In the genomic region with DNA sequence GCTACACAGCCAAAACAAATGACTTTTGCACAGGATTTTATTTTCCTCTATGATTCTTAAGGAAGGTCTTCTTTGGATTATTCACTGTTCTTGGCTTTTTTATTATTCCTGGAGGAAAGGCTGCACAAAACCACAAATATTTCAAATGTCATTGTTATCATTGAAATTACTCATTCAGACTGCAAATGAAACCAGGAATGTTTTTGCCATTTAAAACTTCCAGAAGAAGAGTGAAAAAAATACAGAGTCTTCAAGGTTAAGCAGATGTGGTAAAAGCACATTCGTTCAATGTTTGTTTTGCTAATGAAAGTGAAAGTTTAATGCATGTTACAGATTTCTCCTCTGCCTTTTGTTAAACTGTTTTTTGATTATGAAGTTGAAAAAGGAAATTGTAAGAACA, we compare ENCODE assay signal across 1 cellular context.
TF ChIP-seq lines count a peak whose summit lies in the region.

No MANE protein-coding gene starts in this region.

TF ChIP-seq in SK-N-SH, 30 proteins besides CTCF, POLR2A, EP300 and RAD21 (continued from another document):
- TF ChIP-seq, protein P1, sequence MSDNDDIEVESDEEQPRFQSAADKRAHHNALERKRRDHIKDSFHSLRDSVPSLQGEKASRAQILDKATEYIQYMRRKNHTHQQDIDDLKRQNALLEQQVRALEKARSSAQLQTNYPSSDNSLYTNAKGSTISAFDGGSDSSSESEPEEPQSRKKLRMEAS (IDR thresholded peaks at IDR 0.05; ENCODE audit: low read depth) = peak; percentile 37; the same call in 1 of the 2 replicates
- TF ChIP-seq FOXJ3 (CRISPR knock-in tag; IDR thresholded peaks at IDR 0.05) (no peak), ELF1 (IDR thresholded peaks at IDR 0.05) (no peak), YY1 (IDR thresholded peaks at IDR 0.05; ENCODE audit: low read depth) (no peak), EZH2phosphoT487 (IDR thresholded peaks at IDR 0.05; ENCODE audit: borderline replicate concordance, low read depth) (no peak), GATA2 (CRISPR knock-in tag; IDR thresholded peaks at IDR 0.05) (no peak), MEF2A (IDR thresholded peaks at IDR 0.05; ENCODE audit: borderline replicate concordance, low read depth) (no peak), SMC3 (IDR thresholded peaks at IDR 0.05; ENCODE audit: low read depth, low read length) (no peak), TAF1 (IDR thresholded peaks at IDR 0.05; ENCODE audit: borderline replicate concordance, low read depth, low read length) (no peak), NFIC (IDR thresholded peaks at IDR 0.05; ENCODE audit: borderline replicate concordance) (peak; percentile 64; the same call in 1 of the 2 replicates), MXI1 (IDR thresholded peaks at IDR 0.05; ENCODE audit: low read depth, low read length) (no peak), RCOR1 (IDR thresholded peaks at IDR 0.05; ENCODE audit: low read length) (no peak), POLR2AphosphoS5 (IDR thresholded peaks at IDR 0.05; ENCODE audit: low read depth, low read length) (peak; percentile 38; the same call in 1 of the 2 replicates), RXRA (IDR thresholded peaks at IDR 0.05; ENCODE audit: borderline replicate concordance, low read depth) (peak; percentile 42; the same call in 1 of the 2 replicates), NRF1 (IDR thresholded peaks at IDR 0.05; ENCODE audit: low read depth, low read length) (no peak), FOXM1 (IDR thresholded peaks at IDR 0.05; ENCODE audit: low read depth) (peak; percentile 66; the same call in 1 of the 2 replicates), RFX5 (IDR thresholded peaks at IDR 0.05; ENCODE audit: low read length) (no peak), TCF12 (IDR thresholded peaks at IDR 0.05) (peak; percentile 93), JUND (IDR thresholded peaks at IDR 0.05) (peak; percentile 83)
- TF ChIP-seq, protein P2, sequence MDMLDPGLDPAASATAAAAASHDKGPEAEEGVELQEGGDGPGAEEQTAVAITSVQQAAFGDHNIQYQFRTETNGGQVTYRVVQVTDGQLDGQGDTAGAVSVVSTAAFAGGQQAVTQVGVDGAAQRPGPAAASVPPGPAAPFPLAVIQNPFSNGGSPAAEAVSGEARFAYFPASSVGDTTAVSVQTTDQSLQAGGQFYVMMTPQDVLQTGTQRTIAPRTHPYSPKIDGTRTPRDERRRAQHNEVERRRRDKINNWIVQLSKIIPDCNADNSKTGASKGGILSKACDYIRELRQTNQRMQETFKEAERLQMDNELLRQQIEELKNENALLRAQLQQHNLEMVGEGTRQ (IDR thresholded peaks at IDR 0.05; ENCODE audit: borderline replicate concordance, low read depth, low read length) = no peak
- TF ChIP-seq, protein P3, sequence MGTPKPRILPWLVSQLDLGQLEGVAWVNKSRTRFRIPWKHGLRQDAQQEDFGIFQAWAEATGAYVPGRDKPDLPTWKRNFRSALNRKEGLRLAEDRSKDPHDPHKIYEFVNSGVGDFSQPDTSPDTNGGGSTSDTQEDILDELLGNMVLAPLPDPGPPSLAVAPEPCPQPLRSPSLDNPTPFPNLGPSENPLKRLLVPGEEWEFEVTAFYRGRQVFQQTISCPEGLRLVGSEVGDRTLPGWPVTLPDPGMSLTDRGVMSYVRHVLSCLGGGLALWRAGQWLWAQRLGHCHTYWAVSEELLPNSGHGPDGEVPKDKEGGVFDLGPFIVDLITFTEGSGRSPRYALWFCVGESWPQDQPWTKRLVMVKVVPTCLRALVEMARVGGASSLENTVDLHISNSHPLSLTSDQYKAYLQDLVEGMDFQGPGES (IDR thresholded peaks at IDR 0.05; ENCODE audit: low read depth, low read length) = no peak
- TF ChIP-seq, protein P4, sequence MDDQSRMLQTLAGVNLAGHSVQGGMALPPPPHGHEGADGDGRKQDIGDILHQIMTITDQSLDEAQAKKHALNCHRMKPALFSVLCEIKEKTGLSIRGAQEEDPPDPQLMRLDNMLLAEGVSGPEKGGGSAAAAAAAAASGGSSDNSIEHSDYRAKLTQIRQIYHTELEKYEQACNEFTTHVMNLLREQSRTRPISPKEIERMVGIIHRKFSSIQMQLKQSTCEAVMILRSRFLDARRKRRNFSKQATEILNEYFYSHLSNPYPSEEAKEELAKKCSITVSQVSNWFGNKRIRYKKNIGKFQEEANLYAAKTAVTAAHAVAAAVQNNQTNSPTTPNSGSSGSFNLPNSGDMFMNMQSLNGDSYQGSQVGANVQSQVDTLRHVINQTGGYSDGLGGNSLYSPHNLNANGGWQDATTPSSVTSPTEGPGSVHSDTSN (IDR thresholded peaks at IDR 0.05) = peak; percentile 91
- TF ChIP-seq, protein P5, sequence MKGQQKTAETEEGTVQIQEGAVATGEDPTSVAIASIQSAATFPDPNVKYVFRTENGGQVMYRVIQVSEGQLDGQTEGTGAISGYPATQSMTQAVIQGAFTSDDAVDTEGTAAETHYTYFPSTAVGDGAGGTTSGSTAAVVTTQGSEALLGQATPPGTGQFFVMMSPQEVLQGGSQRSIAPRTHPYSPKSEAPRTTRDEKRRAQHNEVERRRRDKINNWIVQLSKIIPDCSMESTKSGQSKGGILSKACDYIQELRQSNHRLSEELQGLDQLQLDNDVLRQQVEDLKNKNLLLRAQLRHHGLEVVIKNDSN (IDR thresholded peaks at IDR 0.05; ENCODE audit: borderline replicate concordance, low read depth) = no peak
- TF ChIP-seq, protein P6, sequence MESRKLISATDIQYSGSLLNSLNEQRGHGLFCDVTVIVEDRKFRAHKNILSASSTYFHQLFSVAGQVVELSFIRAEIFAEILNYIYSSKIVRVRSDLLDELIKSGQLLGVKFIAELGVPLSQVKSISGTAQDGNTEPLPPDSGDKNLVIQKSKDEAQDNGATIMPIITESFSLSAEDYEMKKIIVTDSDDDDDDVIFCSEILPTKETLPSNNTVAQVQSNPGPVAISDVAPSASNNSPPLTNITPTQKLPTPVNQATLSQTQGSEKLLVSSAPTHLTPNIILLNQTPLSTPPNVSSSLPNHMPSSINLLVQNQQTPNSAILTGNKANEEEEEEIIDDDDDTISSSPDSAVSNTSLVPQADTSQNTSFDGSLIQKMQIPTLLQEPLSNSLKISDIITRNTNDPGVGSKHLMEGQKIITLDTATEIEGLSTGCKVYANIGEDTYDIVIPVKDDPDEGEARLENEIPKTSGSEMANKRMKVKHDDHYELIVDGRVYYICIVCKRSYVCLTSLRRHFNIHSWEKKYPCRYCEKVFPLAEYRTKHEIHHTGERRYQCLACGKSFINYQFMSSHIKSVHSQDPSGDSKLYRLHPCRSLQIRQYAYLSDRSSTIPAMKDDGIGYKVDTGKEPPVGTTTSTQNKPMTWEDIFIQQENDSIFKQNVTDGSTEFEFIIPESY (IDR thresholded peaks at IDR 0.05; ENCODE audit: borderline replicate concordance, low read depth) = no peak
- TF ChIP-seq, protein P7, sequence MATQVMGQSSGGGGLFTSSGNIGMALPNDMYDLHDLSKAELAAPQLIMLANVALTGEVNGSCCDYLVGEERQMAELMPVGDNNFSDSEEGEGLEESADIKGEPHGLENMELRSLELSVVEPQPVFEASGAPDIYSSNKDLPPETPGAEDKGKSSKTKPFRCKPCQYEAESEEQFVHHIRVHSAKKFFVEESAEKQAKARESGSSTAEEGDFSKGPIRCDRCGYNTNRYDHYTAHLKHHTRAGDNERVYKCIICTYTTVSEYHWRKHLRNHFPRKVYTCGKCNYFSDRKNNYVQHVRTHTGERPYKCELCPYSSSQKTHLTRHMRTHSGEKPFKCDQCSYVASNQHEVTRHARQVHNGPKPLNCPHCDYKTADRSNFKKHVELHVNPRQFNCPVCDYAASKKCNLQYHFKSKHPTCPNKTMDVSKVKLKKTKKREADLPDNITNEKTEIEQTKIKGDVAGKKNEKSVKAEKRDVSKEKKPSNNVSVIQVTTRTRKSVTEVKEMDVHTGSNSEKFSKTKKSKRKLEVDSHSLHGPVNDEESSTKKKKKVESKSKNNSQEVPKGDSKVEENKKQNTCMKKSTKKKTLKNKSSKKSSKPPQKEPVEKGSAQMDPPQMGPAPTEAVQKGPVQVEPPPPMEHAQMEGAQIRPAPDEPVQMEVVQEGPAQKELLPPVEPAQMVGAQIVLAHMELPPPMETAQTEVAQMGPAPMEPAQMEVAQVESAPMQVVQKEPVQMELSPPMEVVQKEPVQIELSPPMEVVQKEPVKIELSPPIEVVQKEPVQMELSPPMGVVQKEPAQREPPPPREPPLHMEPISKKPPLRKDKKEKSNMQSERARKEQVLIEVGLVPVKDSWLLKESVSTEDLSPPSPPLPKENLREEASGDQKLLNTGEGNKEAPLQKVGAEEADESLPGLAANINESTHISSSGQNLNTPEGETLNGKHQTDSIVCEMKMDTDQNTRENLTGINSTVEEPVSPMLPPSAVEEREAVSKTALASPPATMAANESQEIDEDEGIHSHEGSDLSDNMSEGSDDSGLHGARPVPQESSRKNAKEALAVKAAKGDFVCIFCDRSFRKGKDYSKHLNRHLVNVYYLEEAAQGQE (IDR thresholded peaks at IDR 0.05; ENCODE audit: low read depth, low read length) = no peak
TF ChIP-seq in SK-N-SH: peak in this region for 10.
